In the genomic region with DNA sequence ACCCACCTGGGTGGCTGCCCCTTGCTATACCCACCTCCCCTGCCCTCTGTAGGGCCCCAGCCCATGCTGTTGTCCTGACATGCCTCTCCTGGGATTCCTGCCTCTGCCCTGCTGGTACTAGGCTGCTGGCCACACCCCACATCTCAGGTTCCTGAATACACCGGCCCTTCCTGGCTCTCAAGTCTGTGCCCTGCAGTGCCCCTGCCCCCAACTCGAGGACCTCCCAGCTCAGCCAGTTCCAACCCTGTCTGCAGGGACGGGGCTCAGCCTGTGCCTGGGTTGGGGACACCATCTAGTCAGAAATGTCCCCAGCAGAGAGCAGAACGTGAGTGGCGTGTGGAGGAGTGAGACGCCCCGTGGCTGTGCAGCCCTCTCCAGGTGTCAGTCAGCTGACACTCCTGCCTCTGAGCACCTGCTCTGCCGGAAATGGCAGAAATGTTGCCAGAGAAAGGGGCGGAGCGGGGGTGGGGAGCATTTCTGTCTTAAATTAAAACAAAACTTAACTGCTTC, we compare ENCODE assay signal across 1 cellular context.
TF ChIP-seq lines count a peak whose summit lies in the region.

No MANE protein-coding gene starts in this region.

TF ChIP-seq in GM23338, 12 proteins besides CTCF, POLR2A, EP300 and RAD21:
- TF ChIP-seq, protein P1, sequence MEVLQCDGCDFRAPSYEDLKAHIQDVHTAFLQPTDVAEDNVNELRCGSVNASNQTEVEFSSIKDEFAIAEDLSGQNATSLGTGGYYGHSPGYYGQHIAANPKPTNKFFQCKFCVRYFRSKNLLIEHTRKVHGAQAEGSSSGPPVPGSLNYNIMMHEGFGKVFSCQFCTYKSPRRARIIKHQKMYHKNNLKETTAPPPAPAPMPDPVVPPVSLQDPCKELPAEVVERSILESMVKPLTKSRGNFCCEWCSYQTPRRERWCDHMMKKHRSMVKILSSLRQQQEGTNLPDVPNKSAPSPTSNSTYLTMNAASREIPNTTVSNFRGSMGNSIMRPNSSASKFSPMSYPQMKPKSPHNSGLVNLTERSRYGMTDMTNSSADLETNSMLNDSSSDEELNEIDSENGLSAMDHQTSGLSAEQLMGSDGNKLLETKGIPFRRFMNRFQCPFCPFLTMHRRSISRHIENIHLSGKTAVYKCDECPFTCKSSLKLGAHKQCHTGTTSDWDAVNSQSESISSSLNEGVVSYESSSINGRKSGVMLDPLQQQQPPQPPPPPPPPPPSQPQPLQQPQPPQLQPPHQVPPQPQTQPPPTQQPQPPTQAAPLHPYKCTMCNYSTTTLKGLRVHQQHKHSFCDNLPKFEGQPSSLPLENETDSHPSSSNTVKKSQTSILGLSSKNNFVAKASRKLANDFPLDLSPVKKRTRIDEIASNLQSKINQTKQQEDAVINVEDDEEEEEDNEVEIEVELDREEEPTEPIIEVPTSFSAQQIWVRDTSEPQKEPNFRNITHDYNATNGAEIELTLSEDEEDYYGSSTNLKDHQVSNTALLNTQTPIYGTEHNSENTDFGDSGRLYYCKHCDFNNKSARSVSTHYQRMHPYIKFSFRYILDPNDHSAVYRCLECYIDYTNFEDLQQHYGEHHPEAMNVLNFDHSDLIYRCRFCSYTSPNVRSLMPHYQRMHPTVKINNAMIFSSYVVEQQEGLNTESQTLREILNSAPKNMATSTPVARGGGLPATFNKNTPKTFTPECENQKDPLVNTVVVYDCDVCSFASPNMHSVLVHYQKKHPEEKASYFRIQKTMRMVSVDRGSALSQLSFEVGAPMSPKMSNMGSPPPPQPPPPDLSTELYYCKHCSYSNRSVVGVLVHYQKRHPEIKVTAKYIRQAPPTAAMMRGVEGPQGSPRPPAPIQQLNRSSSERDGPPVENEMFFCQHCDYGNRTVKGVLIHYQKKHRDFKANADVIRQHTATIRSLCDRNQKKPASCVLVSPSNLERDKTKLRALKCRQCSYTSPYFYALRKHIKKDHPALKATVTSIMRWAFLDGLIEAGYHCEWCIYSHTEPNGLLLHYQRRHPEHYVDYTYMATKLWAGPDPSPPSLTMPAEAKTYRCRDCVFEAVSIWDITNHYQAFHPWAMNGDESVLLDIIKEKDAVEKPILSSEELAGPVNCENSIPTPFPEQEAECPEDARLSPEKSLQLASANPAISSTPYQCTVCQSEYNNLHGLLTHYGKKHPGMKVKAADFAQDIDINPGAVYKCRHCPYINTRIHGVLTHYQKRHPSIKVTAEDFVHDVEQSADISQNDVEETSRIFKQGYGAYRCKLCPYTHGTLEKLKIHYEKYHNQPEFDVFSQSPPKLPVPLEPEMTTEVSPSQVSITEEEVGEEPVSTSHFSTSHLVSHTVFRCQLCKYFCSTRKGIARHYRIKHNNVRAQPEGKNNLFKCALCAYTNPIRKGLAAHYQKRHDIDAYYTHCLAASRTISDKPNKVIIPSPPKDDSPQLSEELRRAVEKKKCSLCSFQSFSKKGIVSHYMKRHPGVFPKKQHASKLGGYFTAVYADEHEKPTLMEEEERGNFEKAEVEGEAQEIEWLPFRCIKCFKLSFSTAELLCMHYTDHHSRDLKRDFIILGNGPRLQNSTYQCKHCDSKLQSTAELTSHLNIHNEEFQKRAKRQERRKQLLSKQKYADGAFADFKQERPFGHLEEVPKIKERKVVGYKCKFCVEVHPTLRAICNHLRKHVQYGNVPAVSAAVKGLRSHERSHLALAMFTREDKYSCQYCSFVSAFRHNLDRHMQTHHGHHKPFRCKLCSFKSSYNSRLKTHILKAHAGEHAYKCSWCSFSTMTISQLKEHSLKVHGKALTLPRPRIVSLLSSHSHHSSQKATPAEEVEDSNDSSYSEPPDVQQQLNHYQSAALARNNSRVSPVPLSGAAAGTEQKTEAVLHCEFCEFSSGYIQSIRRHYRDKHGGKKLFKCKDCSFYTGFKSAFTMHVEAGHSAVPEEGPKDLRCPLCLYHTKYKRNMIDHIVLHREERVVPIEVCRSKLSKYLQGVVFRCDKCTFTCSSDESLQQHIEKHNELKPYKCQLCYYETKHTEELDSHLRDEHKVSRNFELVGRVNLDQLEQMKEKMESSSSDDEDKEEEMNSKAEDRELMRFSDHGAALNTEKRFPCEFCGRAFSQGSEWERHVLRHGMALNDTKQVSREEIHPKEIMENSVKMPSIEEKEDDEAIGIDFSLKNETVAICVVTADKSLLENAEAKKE (CRISPR knock-in tag; IDR thresholded peaks at IDR 0.05): no peak
- TF ChIP-seq ZNF114 (CRISPR knock-in tag; IDR thresholded peaks at IDR 0.05): no peak
- no peak for TF ChIP-seq EZH2 (IDR thresholded peaks at IDR 0.05; ENCODE audit: low read depth, unreplicated experiment)
